13 cellular contexts compared by ENCODE assay signal in the genomic region with DNA sequence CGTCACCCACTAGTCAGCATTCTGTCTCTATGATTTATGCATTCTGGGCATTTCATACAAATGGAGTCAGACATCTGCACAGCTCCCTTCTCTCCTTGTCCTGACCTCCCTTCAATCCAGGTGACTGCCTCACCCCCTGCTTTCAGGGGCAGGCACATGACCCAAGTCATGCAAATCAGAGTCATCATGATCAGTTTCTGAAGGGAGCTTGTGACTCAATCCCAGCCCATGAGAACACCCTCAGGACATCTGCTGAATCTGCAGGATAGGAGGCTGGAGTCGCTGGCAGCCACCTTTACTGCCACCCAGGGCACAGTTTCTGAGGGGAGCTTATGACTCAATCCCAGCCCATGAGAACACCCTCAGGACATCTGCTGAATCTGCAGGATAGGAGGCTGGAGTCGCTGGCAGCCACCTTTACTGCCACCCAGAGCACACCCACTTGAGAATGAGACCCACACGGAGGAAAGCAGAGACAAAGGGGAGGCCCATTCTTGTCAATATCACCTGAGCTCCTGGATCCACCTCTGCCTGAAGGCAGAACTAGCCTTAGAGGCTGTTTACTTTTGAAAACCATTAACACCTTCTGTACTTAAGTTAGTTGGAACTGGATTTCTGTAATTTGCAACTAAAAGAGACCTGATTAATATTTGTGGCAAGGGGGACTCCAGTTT.
A peak's percentile ranks its signal among the peaks of the same experiment; 100 is the strongest.
DNase-seq lines count a peak whose midpoint lies in the region; ATAC-seq, FAIRE-seq and TF ChIP-seq lines count a peak whose summit lies in the region.
"Had no signal": no experiment of that assay in that cellular context is flagged by ENCODE, and none has a peak within 500 bp of the region (broad histone marks: within the 10 kb centered on the region; RNA-seq: fewer than 3 reads in every experiment).

No MANE protein-coding gene starts in this region.

- POLR2A ChIA-PET in CD8-positive, alpha-beta T cell (lab: Charles Lee): no interaction called here

- FAIRE-seq in HTR-8/SVneo (lab: Jason Lieb, UNC): peak; percentile 69

- H3K9me3 Mint-ChIP-seq in CD8-positive, alpha-beta T cell: no peaks in the 10 kb centered on the region
- H3K9me3 Mint-ChIP-seq: brain; T-helper 2 cell treated with Interferon-gamma antibody and Interleukin-4, amounts not matched to agents 5 μg/mL and 100 μg/mL, for 36 hours had no signal

- peaks cover 9% of the 10 kb centered on the region for H3K27me3 Mint-ChIP-seq in CD8-positive, alpha-beta T cell (ENCODE audit: low read depth)

- CTCF ChIA-PET in CD8-positive, alpha-beta T cell (lab: Charles Lee): no interaction called here

- DNase-seq in ELR (ENCODE audit: low read depth) (peak; percentile 79), HTR-8/SVneo (ENCODE audit: insufficient read length, low spot score) (peak; percentile 48), amniotic epithelial cell (ENCODE audit: low read depth) (peak; percentile 13), kidney tubule cell (ENCODE audit: low spot score) (peak; percentile 96), NCI-H1048 (lab: John Stamatoyannopoulos, UW) (no peak), cerebellum (ENCODE audit: low spot score) (no peak)
- no peak for DNase-seq in CD8-positive, alpha-beta T cell
- DNase-seq: Caco-2, left colon had no signal

- H3K4me3 Mint-ChIP-seq in CD8-positive, alpha-beta T cell: no peak overlapping the region
- H3K4me3 Mint-ChIP-seq: brain; T-helper 2 cell treated with Interferon-gamma antibody and Interleukin-4, amounts not matched to agents 5 μg/mL and 100 μg/mL, for 36 hours had no signal

- no peak overlapping the region for H3K4me3 ChIP-seq in CD8-positive, alpha-beta T cell (ENCODE audit: low read depth, low read length)

- H3K36me3 ChIP-seq in CD8-positive, alpha-beta T cell (ENCODE audit: insufficient read depth, low read length): no peaks in the 10 kb centered on the region
- H3K36me3 ChIP-seq: neutrophil had no signal

- intact Hi-C loops in CD8-positive, alpha-beta T cell (cut with DNase I, micrococcal nuclease): no loop called here

- H3K4me1 ChIP-seq in CD8-positive, alpha-beta T cell (ENCODE audit: insufficient read depth, low read length): no peaks in the 10 kb centered on the region
- H3K4me1 ChIP-seq: Caco-2 had no signal

- H3K36me3 Mint-ChIP-seq in CD8-positive, alpha-beta T cell: no peaks in the 10 kb centered on the region
- H3K36me3 Mint-ChIP-seq: brain had no signal

- no peaks in the 10 kb centered on the region for H3K9me3 ChIP-seq in CD8-positive, alpha-beta T cell (ENCODE audit: low read length)
- H3K9me3 ChIP-seq: Caco-2, neutrophil had no signal

- ATAC-seq in HG03520 (IDR thresholded peaks at IDR 0.05; ENCODE audit: unreplicated experiment): no peak
- ATAC-seq in CD8-positive, alpha-beta T cell: no peak
- ATAC-seq: left colon had no signal

- no peak overlapping the region for H3K27ac ChIP-seq in CD8-positive, alpha-beta T cell (ENCODE audit: low read depth, low read length)
- H3K27ac ChIP-seq: neutrophil had no signal

- no peak overlapping the region for H3K27ac Mint-ChIP-seq in CD8-positive, alpha-beta T cell
- H3K27ac Mint-ChIP-seq: brain; T-helper 2 cell treated with Interferon-gamma antibody and Interleukin-4, amounts not matched to agents 5 μg/mL and 100 μg/mL, for 36 hours had no signal

- TF ChIP-seq CTCF in CD8-positive, alpha-beta T cell (IDR thresholded peaks at IDR 0.05): no peak

- H3K27me3 ChIP-seq in CD8-positive, alpha-beta T cell (ENCODE audit: insufficient read depth, low read length): no peaks in the 10 kb centered on the region

- no peaks in the 10 kb centered on the region for H3K4me1 Mint-ChIP-seq in CD8-positive, alpha-beta T cell (ENCODE audit: low read depth)
- H3K4me1 Mint-ChIP-seq: brain had no signal

Comparison
In these comparisons a context has a peak if more than half of its experiments do, and no peak if none do; other contexts are left out.
1. DNase-seq: peak in ELR (single experiment), HTR-8/SVneo (single experiment), amniotic epithelial cell (single experiment) and kidney tubule cell (single experiment); none in NCI-H1048 (single experiment), CD8-positive, alpha-beta T cell (0 of 7) and cerebellum (single experiment).